ENCODE assay signal across 16 cellular contexts in genomic region chr13:46479691-46480090, GRCh38.
DNase-seq lines count a peak whose midpoint lies in the region; ATAC-seq and TF ChIP-seq lines count a peak whose summit lies in the region.
"Had no signal": no experiment of that assay in that cellular context is flagged by ENCODE, and none has a peak within 500 bp of the region (broad histone marks: within the 10 kb centered on the region; RNA-seq: fewer than 3 reads in every experiment).

No MANE protein-coding gene starts in this region.

- TF ChIP-seq CTCF in osteocyte (IDR thresholded peaks at IDR 0.05): no peak

- no peak overlapping the region for H3K27ac Mint-ChIP-seq in osteocyte (ENCODE audit: unreplicated experiment)
- H3K27ac Mint-ChIP-seq: B cell; CD14-positive monocyte; CD4-positive, alpha-beta T cell; CD8-positive, alpha-beta memory T cell; GM23338; H9 had no signal

- H3K9me3 Mint-ChIP-seq in osteocyte (ENCODE audit: unreplicated experiment): peaks cover 16% of the 10 kb centered on the region
- H3K9me3 Mint-ChIP-seq: GM23338 had no signal

- H3K27me3 ChIP-seq in mesenchymal stem cell (ENCODE audit: control insufficient read depth in 1 of 2, insufficient read depth in 1 of 2, low read length in 2 of 2): no peaks in the 10 kb centered on the region
- H3K27me3 ChIP-seq: BLaER1 had no signal

- H2AK5ac ChIP-seq in mesenchymal stem cell (ENCODE audit: low read length, severe bottlenecking): no peak overlapping the region

- H3K4me3 Mint-ChIP-seq in osteocyte (ENCODE audit: unreplicated experiment): no peak overlapping the region
- H3K4me3 Mint-ChIP-seq: B cell; CD14-positive monocyte; CD4-positive, alpha-beta T cell; CD8-positive, alpha-beta memory T cell; GM23338; H9 had no signal

- no peak overlapping the region for H3K4me3 ChIP-seq in mesenchymal stem cell (ENCODE audit: insufficient read depth in 1 of 2, low read depth in 1 of 2, low read length in 2 of 2)
- H3K4me3 ChIP-seq: BLaER1, GM23338 had no signal

- H2BK12ac ChIP-seq in mesenchymal stem cell (ENCODE audit: low read length in 2 of 2): no peak overlapping the region

- no peak overlapping the region for H2BK15ac ChIP-seq in mesenchymal stem cell (ENCODE audit: low read depth, poor library complexity, severe bottlenecking)

- H4K8ac ChIP-seq in mesenchymal stem cell (ENCODE audit: low read length): no peak overlapping the region

- H4K91ac ChIP-seq in mesenchymal stem cell (ENCODE audit: low read length): no peak overlapping the region

- no peaks in the 10 kb centered on the region for H3K79me1 ChIP-seq in mesenchymal stem cell (replicated peaks; ENCODE audit: low read length, poor library complexity, severe bottlenecking)

- ATAC-seq in GM19328 (IDR thresholded peaks at IDR 0.05; ENCODE audit: unreplicated experiment): no peak
- ATAC-seq: GM23338 had no signal

- no peak overlapping the region for H3K18ac ChIP-seq in mesenchymal stem cell (ENCODE audit: low read depth in 1 of 2, low read length in 2 of 2)

- H3K14ac ChIP-seq in mesenchymal stem cell (ENCODE audit: low read length in 2 of 2): no peak overlapping the region

- H3K4me2 ChIP-seq in mesenchymal stem cell (ENCODE audit: low read length, poor library complexity, severe bottlenecking): no peak overlapping the region
- H3K4me2 ChIP-seq: BLaER1, GM23338 had no signal

- no peak overlapping the region for H2BK120ac ChIP-seq in mesenchymal stem cell (ENCODE audit: low read depth, low read length)

- peaks cover 9% of the 10 kb centered on the region for H3K4me1 Mint-ChIP-seq in osteocyte (ENCODE audit: unreplicated experiment)
- H3K4me1 Mint-ChIP-seq: B cell; CD8-positive, alpha-beta memory T cell; GM23338; H9 had no signal

- H2BK5ac ChIP-seq in mesenchymal stem cell (ENCODE audit: low read depth, low read length, poor library complexity, severe bottlenecking): no peak overlapping the region

- no peaks in the 10 kb centered on the region for H3K4me1 ChIP-seq in mesenchymal stem cell (ENCODE audit: control insufficient read depth, insufficient read depth, low read depth, low read length)
- H3K4me1 ChIP-seq: BLaER1 had no signal

- H3K9me3 ChIP-seq in mesenchymal stem cell (ENCODE audit: control insufficient read depth, low read length): peaks cover 33% of the 10 kb centered on the region

- 89% methylated on average over 1 of the region's 1 CpG for whole genome bisulfite sequencing in mesenchymal stem cell

- H3K27me3 Mint-ChIP-seq in osteocyte (ENCODE audit: unreplicated experiment): no peaks in the 10 kb centered on the region
- H3K27me3 Mint-ChIP-seq: CD4-positive, alpha-beta T cell had no signal

- H3K36me3 Mint-ChIP-seq in osteocyte (ENCODE audit: unreplicated experiment): peaks cover 6% of the 10 kb centered on the region
- H3K36me3 Mint-ChIP-seq: CD14-positive monocyte had no signal

- no peak overlapping the region for H3K9ac ChIP-seq in mesenchymal stem cell (ENCODE audit: low read length)
- H3K9ac ChIP-seq: BLaER1 had no signal

- no peak overlapping the region for H3K4ac ChIP-seq in mesenchymal stem cell (ENCODE audit: low read depth in 1 of 2, low read length in 2 of 2)

- no peak overlapping the region for H3K27ac ChIP-seq in mesenchymal stem cell (ENCODE audit: low read length, poor library complexity, severe bottlenecking)
- H3K27ac ChIP-seq: BLaER1 had no signal

- DNase-seq in ELF-1 (ENCODE audit: low read depth, low spot score): peak; percentile 78
- DNase-seq in islet precursor cell: peak; percentile 87
- DNase-seq in osteocyte (ENCODE audit: extremely low spot score, unreplicated experiment): peak; percentile 17
- DNase-seq in kidney glomerular epithelial cell (lab: John Stamatoyannopoulos, UW): no peak
- no peak for DNase-seq in mesenchymal stem cell
- DNase-seq: Calu3; CD4-positive, alpha-beta T cell; CD8-positive, alpha-beta memory T cell; DMS53; DMS79 treated with DMSO at 0.1 percent for 48 hours; H9 had no signal

- no peaks in the 10 kb centered on the region for H3K36me3 ChIP-seq in mesenchymal stem cell (ENCODE audit: control insufficient read depth in 1 of 2, insufficient read depth in 2 of 2, low read depth in 1 of 2, low read length in 2 of 2)
- H3K36me3 ChIP-seq: BLaER1 had no signal

- H3K23ac ChIP-seq in mesenchymal stem cell (ENCODE audit: low read length in 2 of 2): no peak overlapping the region

- no peak overlapping the region for H2AFZ ChIP-seq in mesenchymal stem cell (ENCODE audit: low read depth, low read length)

Comparison
In these comparisons a context has a peak if more than half of its experiments do, and no peak if none do; other contexts are left out.
1. DNase-seq: peak in ELF-1 (single experiment), islet precursor cell (single experiment) and osteocyte (single experiment); none in kidney glomerular epithelial cell (single experiment) and mesenchymal stem cell (single experiment).